20 cellular contexts compared by ENCODE assay signal in the genomic region with DNA sequence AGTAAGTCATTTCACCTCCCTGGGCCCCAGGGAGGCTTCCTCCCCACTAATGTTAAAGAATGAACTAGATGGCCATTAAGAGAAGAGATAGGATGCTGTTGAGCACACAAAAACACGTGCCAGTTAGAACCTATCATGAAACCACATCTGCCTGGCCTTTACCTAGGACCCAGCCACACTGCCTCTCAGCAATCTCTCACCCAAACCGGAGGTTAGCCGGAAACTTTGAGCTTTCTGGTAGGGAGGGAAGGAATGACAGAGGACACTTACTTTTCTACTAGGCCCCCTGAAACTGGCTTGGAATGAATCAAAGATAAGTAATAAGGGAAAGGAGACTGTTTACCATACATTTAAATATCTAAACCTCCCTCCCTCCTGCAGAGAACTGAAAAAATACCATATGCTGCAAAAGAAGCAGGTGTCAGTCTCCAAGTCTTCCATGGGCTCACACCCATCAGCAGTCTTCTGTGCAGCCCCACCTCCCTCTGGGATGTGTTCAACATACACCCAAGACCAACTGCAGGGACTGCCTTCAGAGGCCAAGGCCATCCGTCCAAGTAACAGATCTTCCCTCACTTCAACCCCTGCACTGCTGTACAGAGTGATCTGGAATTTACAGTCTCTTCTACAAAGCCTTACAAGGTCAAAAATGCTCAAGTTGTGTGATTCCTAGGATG. TPM values are rescaled to one million over a fixed set of nuclear protein-coding genes. Genes with fewer than 3 reads are reported as not detected.
DNase-seq lines count a peak whose midpoint lies in the region; ATAC-seq and TF ChIP-seq lines count a peak whose summit lies in the region.
"Had no signal": no experiment of that assay in that cellular context is flagged by ENCODE, and none has a peak within 500 bp of the region (broad histone marks: within the 10 kb centered on the region; RNA-seq: fewer than 3 reads in every experiment).

No MANE protein-coding gene starts in this region.

- no peak overlapping the region for H3K18ac ChIP-seq in H9 (ENCODE audit: insufficient read length, low read depth, low read length)

- no peak overlapping the region for H3K4ac ChIP-seq in H9 (ENCODE audit: low read depth, low read length)

- no peaks in the 10 kb centered on the region for H3K9me3 ChIP-seq in H9 (ENCODE audit: control insufficient read depth, low read depth, low read length)
- H3K9me3 ChIP-seq in iPS-15b (ENCODE audit: control insufficient read depth, insufficient read depth, low read length) = no peaks in the 10 kb centered on the region
- no peaks in the 10 kb centered on the region for H3K9me3 ChIP-seq in gastrocnemius medialis
- H3K9me3 ChIP-seq: Peyer's patch had no signal

- H3K79me1 ChIP-seq in H9 (ENCODE audit: insufficient read depth, low read depth, low read length, poor library complexity, severe bottlenecking) = peaks cover 3% of the 10 kb centered on the region

- H4K5ac ChIP-seq in H9 (ENCODE audit: insufficient read length, low read depth, low read length) = no peak overlapping the region

- no peak overlapping the region for H2AK5ac ChIP-seq in H9 (ENCODE audit: insufficient read length, low read length)

- H3K27ac ChIP-seq in H9 (ENCODE audit: insufficient read length, low read depth, low read length) (peak overlapping the region; percentile 29), cingulate gyrus (ENCODE audit: low read depth, low read length) (peak overlapping the region; percentile 63), gastrocnemius medialis (peak overlapping the region; percentile 72 to 92 (median 76))
- H3K27ac ChIP-seq: brain microvascular endothelial cell, foreskin keratinocyte had no signal

- H2BK12ac ChIP-seq in H9 (ENCODE audit: insufficient read length, low read depth, low read length) = no peak overlapping the region

- no peak overlapping the region for H2BK15ac ChIP-seq in H9 (ENCODE audit: low read depth, low read length)

- H3K23ac ChIP-seq in H9 (ENCODE audit: insufficient read length, low read depth, low read length) = no peak overlapping the region

- H4K20me1 ChIP-seq in H9 (ENCODE audit: control insufficient read depth, insufficient read depth, insufficient read length) = no peaks in the 10 kb centered on the region

- no peaks in the 10 kb centered on the region for H3K9me3 Mint-ChIP-seq in H9
- H3K9me3 Mint-ChIP-seq: T-cell had no signal

- H2BK20ac ChIP-seq in H9 (ENCODE audit: low read depth, low read length, poor library complexity, severe bottlenecking) = no peak overlapping the region

- H3K14ac ChIP-seq in H9 (ENCODE audit: insufficient read depth, low read length) = no peak overlapping the region

- no CpG with 5 or more reads among the region's 4 CpGs for WGBS in H9 (ENCODE audit: extremely low coverage, insufficient read length, low lambda C conversion rate)

- H3K4me3 ChIP-seq in iPS-15b (ENCODE audit: low read depth, low read length) (no peak overlapping the region), gastrocnemius medialis (no peak overlapping the region), foreskin fibroblast (ENCODE audit: low read depth in 1 of 2, low read length in 2 of 2) (no peak overlapping the region)
- H3K4me3 ChIP-seq: Peyer's patch had no signal

- no peak for TF ChIP-seq CTCF in H9 (conservative IDR thresholded peaks at IDR 0.05)
- TF ChIP-seq CTCF in gastrocnemius medialis (IDR thresholded peaks at IDR 0.05 in 4 of 5, conservative IDR thresholded peaks at IDR 0.05 in 1 of 5) = no peak
- no peak for TF ChIP-seq CTCF in foreskin fibroblast (IDR thresholded peaks at IDR 0.05; ENCODE audit: low read depth, low read length)

- H3K36me3 ChIP-seq in iPS-15b (ENCODE audit: control insufficient read depth, insufficient read depth, low read length) (no peaks in the 10 kb centered on the region), gastrocnemius medialis (no peaks in the 10 kb centered on the region)
- H3K36me3 ChIP-seq: brain microvascular endothelial cell, Peyer's patch had no signal

- no peaks in the 10 kb centered on the region; the same call in 1 of the 2 replicates for H3K79me2 ChIP-seq in H9 (ENCODE audit: insufficient read depth, low read length)

- no peaks in the 10 kb centered on the region for H3K36me3 Mint-ChIP-seq in H9 (ENCODE audit: insufficient read depth in 1 of 3, low read depth in 3 of 3)
- H3K36me3 Mint-ChIP-seq: T-cell had no signal

- no peaks in the 10 kb centered on the region for H3K23me2 ChIP-seq in H9 (ENCODE audit: insufficient read length, low read depth, low read length, poor library complexity, severe bottlenecking)

- DNase-seq in H9 = no peak
- no peak for DNase-seq in gastrocnemius medialis
- DNase-seq in Kasumi-1 (lab: John Stamatoyannopoulos, UW) = no peak
- no peak for DNase-seq in NCI-H2081 treated with DMSO at 0.1 percent for 48 hours (lab: John Stamatoyannopoulos, UW)
- no peak for DNase-seq in NOMO-1 treated with dmso at 0.1 percent for 144 hours (lab: John Stamatoyannopoulos, UW; ENCODE audit: unreplicated experiment)
- no peak for DNase-seq in foreskin fibroblast
- DNase-seq: activated CD4-positive, CD25-positive, alpha-beta regulatory T cell treated with anti-CD3 and anti-CD28 coated beads, Interleukin-2, amount 50 U/mL, for 72 hours; activated CD8-positive, alpha-beta memory T cell treated with anti-CD3 and anti-CD28 coated beads, Interleukin-2, amount 50 U/mL, for 48 hours; activated naive CD4-positive, alpha-beta T cell treated with Interleukin-2 at 50 U/mL for 16 hours; brain microvascular endothelial cell; foreskin keratinocyte; KBM-7; NCI-H1417; NCI-H446 treated with DMSO at 0.1 percent for 48 hours; Peyer's patch; T-cell; trophoblast cell had no signal

- no peak overlapping the region for H4K91ac ChIP-seq in H9 (ENCODE audit: insufficient read length, low read depth, low read length)

- no peak overlapping the region; a peak in 1 of 5 replicates for H3K4me3 Mint-ChIP-seq in H9
- H3K4me3 Mint-ChIP-seq: T-cell had no signal

- H3K27me3 ChIP-seq in H9 (ENCODE audit: insufficient read depth, low read length) = no peaks in the 10 kb centered on the region
- no peaks in the 10 kb centered on the region for H3K27me3 ChIP-seq in iPS-15b (ENCODE audit: control insufficient read depth, insufficient read depth, low read length)
- H3K27me3 ChIP-seq in gastrocnemius medialis = no peaks in the 10 kb centered on the region
- H3K27me3 ChIP-seq: brain microvascular endothelial cell, foreskin keratinocyte, Peyer's patch had no signal

- H3K4me2 ChIP-seq in H9 (ENCODE audit: insufficient read depth, insufficient read length, low read length) = no peak overlapping the region

- H3K4me1 ChIP-seq in H9 (ENCODE audit: insufficient read depth, low read length) (peaks cover 11% of the 10 kb centered on the region), iPS-15b (ENCODE audit: control insufficient read depth, insufficient read depth, low read length) (peaks cover 22% of the 10 kb centered on the region), gastrocnemius medialis (peaks cover 66 to 83% of the 10 kb centered on the region in 2 donors)
- H3K4me1 ChIP-seq: foreskin keratinocyte, Peyer's patch had no signal

- no peak overlapping the region for H4K8ac ChIP-seq in H9 (replicated peaks; ENCODE audit: insufficient read length, low read depth, low read length)

- H3K56ac ChIP-seq in H9 (ENCODE audit: insufficient read length, low read depth, low read length) = no peak overlapping the region

- no peak for TF ChIP-seq POLR2A in gastrocnemius medialis (IDR thresholded peaks at IDR 0.05)

- in situ Hi-C loops in gastrocnemius medialis (cut with MboI; ENCODE audit: low sequenced_read_pairs in 4 of 4) = no loop called here

- peak overlapping the region in 2 of 3 experiments; percentile 66 to 79; a peak in 4 of 7 replicates for H3K27ac Mint-ChIP-seq in H9
- H3K27ac Mint-ChIP-seq: T-cell had no signal

- no peak overlapping the region for H2BK5ac ChIP-seq in H9 (ENCODE audit: insufficient read length, low read length)

- no peak overlapping the region for H3T11ph ChIP-seq in H9 (ENCODE audit: low read length)

- intact Hi-C loops in gastrocnemius medialis (cut with DNase I; ENCODE audit: low total_unique reads) = loop anchor here (2.0 to 5.0 kb wide), 2 partner anchors 50 to 101 kb away; no protein-coding TSS in a partner anchor

- H3K9ac ChIP-seq in H9 (ENCODE audit: extremely low read depth, insufficient read length, low read length) = no peak overlapping the region
- peak overlapping the region; percentile 27 for H3K9ac ChIP-seq in iPS-15b (ENCODE audit: low read depth, low read length)

- H2AFZ ChIP-seq in H9 (ENCODE audit: low read length) = no peak overlapping the region

- no peak overlapping the region for H2BK120ac ChIP-seq in H9 (ENCODE audit: low read depth, low read length, poor library complexity, severe bottlenecking)

- H3K27me3 Mint-ChIP-seq in H9 (ENCODE audit: low read depth) = no peaks in the 10 kb centered on the region

- peak in 1 of 2 donors; percentile 40 for ATAC-seq in gastrocnemius medialis
- ATAC-seq: foreskin keratinocyte, T-cell had no signal

- H3K4me1 Mint-ChIP-seq in H9 = peaks cover 29 to 30% of the 10 kb centered on the region in 2 experiments
- H3K4me1 Mint-ChIP-seq: T-cell had no signal

RNA-seq across cellular contexts. Expression of a gene that starts 42.6 kb away (rescaled TPM):
- total RNA-seq in H9 (2021) = 21.5 and 24.3 TPM in 2 replicates
- 100 to 1,000 TPM; 146 to 331 (median 186) TPM for total RNA-seq in gastrocnemius medialis
- total RNA-seq: G401 had no signal
